In genomic region chr20:58142843-58143185, GRCh38 we compare ENCODE assay signal across 20 cellular contexts.
DNase-seq lines count a peak whose midpoint lies in the region; ATAC-seq, FAIRE-seq and TF ChIP-seq lines count a peak whose summit lies in the region.
"Had no signal": no experiment of that assay in that cellular context is flagged by ENCODE, and none has a peak within 500 bp of the region (broad histone marks: within the 10 kb centered on the region; RNA-seq: fewer than 3 reads in every experiment).

No MANE protein-coding gene starts in this region.

- intact Hi-C loops in PC-9 (cut with micrococcal nuclease; ENCODE audit: unreplicated experiment) = no loop called here
- intact Hi-C loops in HepG2 (cut with micrococcal nuclease; ENCODE audit: unreplicated experiment) = no loop called here
- intact Hi-C loops in tibial artery (cut with DNase I; ENCODE audit: low total_unique reads) = loop anchor here (10.0 kb wide), 1 partner anchor 558 kb away; no protein-coding TSS in a partner anchor
- intact Hi-C loops in lower lobe of right lung (cut with DNase I) = no loop called here

- H2AFZ ChIP-seq in PC-9 (no peak overlapping the region), HepG2 (ENCODE audit: low read length) (no peak overlapping the region)

- no peaks in the 10 kb centered on the region; the same call in 1 of the 2 replicates for H3F3A ChIP-seq in PC-9 (ENCODE audit: insufficient read depth, low read depth)

- peak overlapping the region; percentile 61 for H3K4me2 ChIP-seq in PC-9
- H3K4me2 ChIP-seq in HepG2 (ENCODE audit: low read depth, low read length) = no peak overlapping the region
- H3K4me2 ChIP-seq: KMS-11 had no signal

- H3K36me3 ChIP-seq in PC-9 (ENCODE audit: low read depth) (no peaks in the 10 kb centered on the region), HepG2 (replicated peaks in 1 of 2; ENCODE audit: control insufficient read depth in 1 of 2, insufficient read depth in 2 of 2, low read length in 2 of 2) (no peaks in the 10 kb centered on the region), tibial artery (no peaks in the 10 kb centered on the region), lower lobe of right lung (no peaks in the 10 kb centered on the region)
- H3K36me3 ChIP-seq: BLaER1 treated with 17β-estradiol and CSF1 and Interleukin-3, amounts not matched to agents 10 nM and 100 nM had no signal

- TF ChIP-seq CTCF in C4-2B (conservative IDR thresholded peaks at IDR 0.05) (no peak), PC-9 (conservative IDR thresholded peaks at IDR 0.05) (no peak), HepG2 (CRISPR knock-in tag; IDR thresholded peaks at IDR 0.05) (no peak), tibial artery (IDR thresholded peaks at IDR 0.05) (no peak), lower lobe of right lung (IDR thresholded peaks at IDR 0.05) (no peak)

- H3K27ac ChIP-seq in C4-2B = peak overlapping the region; percentile 18; the same call in 1 of the 2 replicates
- H3K27ac ChIP-seq in PC-9 = peak overlapping the region; percentile 57
- H3K27ac ChIP-seq in HepG2 (ENCODE audit: extremely low read length, insufficient read depth, low read length) = no peak overlapping the region
- H3K27ac ChIP-seq in tibial artery = peak overlapping the region; percentile 94 to 95
- no peak overlapping the region for H3K27ac ChIP-seq in lower lobe of right lung
- H3K27ac ChIP-seq: BLaER1 treated with 17β-estradiol and CSF1 and Interleukin-3, amounts not matched to agents 10 nM and 100 nM; KMS-11 had no signal

- no peak overlapping the region for H3K9ac ChIP-seq in HepG2 (ENCODE audit: insufficient read depth, low read depth, low read length)
- H3K9ac ChIP-seq: BLaER1 treated with 17β-estradiol and CSF1 and Interleukin-3, amounts not matched to agents 10 nM and 100 nM; KMS-11 had no signal

- in situ Hi-C loops in HepG2 (cut with HindIII; ENCODE audit: extremely low pct_ligation_motif_present, low pct_unique_long_range_greater_than_20kb) = no loop called here

- POLR2A ChIA-PET in PC-9 (lab: Charles Lee; ENCODE audit: unreplicated experiment) (interaction anchor here (0.6 kb wide), 1 partner anchor 525 kb away, joined by 4 read pairs; no protein-coding TSS in a partner anchor), HepG2 (lab: Yijun Ruan, JAX) (no interaction called here)

- no peaks in the 10 kb centered on the region for H3K27me3 ChIP-seq in PC-9 (ENCODE audit: insufficient read depth, low read depth)
- H3K27me3 ChIP-seq in HepG2 (ENCODE audit: control insufficient read depth in 1 of 2, insufficient read depth in 2 of 2, low read length in 2 of 2) = peaks cover 3 to 45% of the 10 kb centered on the region in 2 experiments; a peak in 3 of 5 replicates
- H3K27me3 ChIP-seq in tibial artery = no peaks in the 10 kb centered on the region
- peaks cover 17% of the 10 kb centered on the region for H3K27me3 ChIP-seq in lower lobe of right lung (ENCODE audit: low read depth)
- H3K27me3 ChIP-seq: BLaER1 treated with 17β-estradiol and CSF1 and Interleukin-3, amounts not matched to agents 10 nM and 100 nM had no signal

- CTCF ChIA-PET in PC-9 (lab: Charles Lee) = no interaction called here
- CTCF ChIA-PET in HepG2 (lab: Yijun Ruan, JAX; ENCODE audit: low intra/inter-chr PET ratio, low total read pairs) = no interaction called here

- TF ChIP-seq EP300 in HepG2 (IDR thresholded peaks at IDR 0.05; ENCODE audit: low read depth in 2 of 2, low read length in 2 of 2) = no peak
- no peak for TF ChIP-seq EP300 in HepG2 (CRISPR knock-in tag; IDR thresholded peaks at IDR 0.05; ENCODE audit: borderline replicate concordance)

- DNase-seq in PC-9 (no peak), HepG2 (ENCODE audit: low spot score) (no peak), tibial artery (peak in 1 of 2 donors; percentile 65), T-helper 2 cell (no peak), lower lobe of right lung (no peak), NCI-H187 treated with DMSO at 0.1 percent for 48 hours (lab: John Stamatoyannopoulos, UW) (no peak)
- DNase-seq: CD8-positive, alpha-beta memory T cell; MV-4-11; NCI-H1694 treated with DMSO at 0.1 percent for 48 hours; NCI-H2107; NCI-H510A; NCI-H748 treated with DMSO at 0.1 percent for 48 hours; NK-92 treated with Interleukin-12 subunit alpha and Interleukin-12 subunit beta, amount 100 ng/mL, for 24 hours; SHP77 treated with DMSO at 0.1 percent for 48 hours had no signal

- 37% methylated on average over 9 of the region's 10 CpGs for WGBS in HepG2 (ENCODE audit: low lambda C conversion rate)

- H3K79me2 ChIP-seq in PC-9 (ENCODE audit: low read depth) = no peaks in the 10 kb centered on the region
- no peaks in the 10 kb centered on the region for H3K79me2 ChIP-seq in HepG2 (ENCODE audit: insufficient read depth, low read length)

- H3K9me2 ChIP-seq in PC-9 (ENCODE audit: insufficient read depth) = no peaks in the 10 kb centered on the region

- ATAC-seq in HepG2 = no peak
- no peak for ATAC-seq in lower lobe of right lung

- H3K4me1 ChIP-seq in PC-9 (replicated peaks; ENCODE audit: insufficient read depth) = peaks cover 45% of the 10 kb centered on the region
- H3K4me1 ChIP-seq in HepG2 (ENCODE audit: insufficient read depth, low read length) = no peaks in the 10 kb centered on the region
- peaks cover 5 to 40% (median 28%) of the 10 kb centered on the region in 4 donors for H3K4me1 ChIP-seq in tibial artery
- no peaks in the 10 kb centered on the region for H3K4me1 ChIP-seq in lower lobe of right lung

- peaks cover 4% of the 10 kb centered on the region for H3K9me3 ChIP-seq in PC-9 (ENCODE audit: insufficient read depth, low read depth)
- no peaks in the 10 kb centered on the region for H3K9me3 ChIP-seq in HepG2 (ENCODE audit: low read length)
- H3K9me3 ChIP-seq in tibial artery = peaks cover 0 to 4% (median 0%) of the 10 kb centered on the region in 3 donors
- H3K9me3 ChIP-seq in lower lobe of right lung = no peaks in the 10 kb centered on the region

- no peaks in the 10 kb centered on the region for H4K20me1 ChIP-seq in PC-9 (ENCODE audit: insufficient read depth)
- H4K20me1 ChIP-seq in HepG2 (ENCODE audit: insufficient read depth, low read length) = no peaks in the 10 kb centered on the region
- H4K20me1 ChIP-seq: BLaER1 treated with 17β-estradiol and CSF1 and Interleukin-3, amounts not matched to agents 10 nM and 100 nM had no signal

- no peak for FAIRE-seq in HepG2 (lab: Jason Lieb, UNC)
- FAIRE-seq: GM12891, GM18507, H1 had no signal

- BruUV-seq in PC-9 (replicated peaks; lab: Mats Ljungman, UMichigan) = no TSS peak
- BruUV-seq in HepG2 (replicated peaks; lab: Mats Ljungman, UMichigan) = no TSS peak

- H3K4me3 ChIP-seq in PC-9 = no peak overlapping the region
- H3K4me3 ChIP-seq in HepG2 (replicated peaks in 1 of 3; ENCODE audit: insufficient read depth in 1 of 3, low read depth in 2 of 3, low read length in 3 of 3) = no peak overlapping the region
- H3K4me3 ChIP-seq in tibial artery = no peak overlapping the region
- no peak overlapping the region for H3K4me3 ChIP-seq in lower lobe of right lung
- H3K4me3 ChIP-seq: BLaER1 treated with 17β-estradiol and CSF1 and Interleukin-3, amounts not matched to agents 10 nM and 100 nM had no signal

- TF ChIP-seq RAD21 in HepG2 (CRISPR knock-in tag; IDR thresholded peaks at IDR 0.05) = no peak

- TF ChIP-seq POLR2A in HepG2 (IDR thresholded peaks at IDR 0.05; ENCODE audit: insufficient read depth in 1 of 2, low read depth in 2 of 2, low read length in 2 of 2) = no peak

TF ChIP-seq in HepG2, 621 proteins besides CTCF, POLR2A, EP300 and RAD21:
- 0 out of 2 replicates have a peak, but pooled peaks have one; percentile 23 for TF ChIP-seq RAD51 (IDR thresholded peaks at IDR 0.05; ENCODE audit: borderline replicate concordance)
- TF ChIP-seq ZNF710 (CRISPR knock-in tag; IDR thresholded peaks at IDR 0.05; ENCODE audit: borderline replicate concordance) = no peak
- TF ChIP-seq, protein P1, sequence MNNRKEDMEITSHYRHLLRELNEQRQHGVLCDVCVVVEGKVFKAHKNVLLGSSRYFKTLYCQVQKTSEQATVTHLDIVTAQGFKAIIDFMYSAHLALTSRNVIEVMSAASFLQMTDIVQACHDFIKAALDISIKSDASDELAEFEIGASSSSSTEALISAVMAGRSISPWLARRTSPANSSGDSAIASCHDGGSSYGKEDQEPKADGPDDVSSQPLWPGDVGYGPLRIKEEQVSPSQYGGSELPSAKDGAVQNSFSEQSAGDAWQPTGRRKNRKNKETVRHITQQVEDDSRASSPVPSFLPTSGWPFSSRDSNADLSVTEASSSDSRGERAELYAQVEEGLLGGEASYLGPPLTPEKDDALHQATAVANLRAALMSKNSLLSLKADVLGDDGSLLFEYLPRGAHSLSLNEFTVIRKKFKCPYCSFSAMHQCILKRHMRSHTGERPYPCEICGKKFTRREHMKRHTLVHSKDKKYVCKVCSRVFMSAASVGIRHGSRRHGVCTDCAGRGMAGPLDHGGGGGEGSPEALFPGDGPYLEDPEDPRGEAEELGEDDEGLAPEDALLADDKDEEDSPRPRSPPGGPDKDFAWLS (CRISPR knock-in tag; IDR thresholded peaks at IDR 0.05; ENCODE audit: borderline replicate concordance) = no peak

Comparison
In these comparisons a context has a peak if more than half of its experiments do, and no peak if none do; other contexts are left out.
1. H3K27ac ChIP-seq: peak in C4-2B (single experiment), PC-9 (single experiment) and tibial artery (2 of 2); none in HepG2 (single experiment) and lower lobe of right lung (single experiment).